1 cellular context compared by ENCODE assay signal in the genomic region with DNA sequence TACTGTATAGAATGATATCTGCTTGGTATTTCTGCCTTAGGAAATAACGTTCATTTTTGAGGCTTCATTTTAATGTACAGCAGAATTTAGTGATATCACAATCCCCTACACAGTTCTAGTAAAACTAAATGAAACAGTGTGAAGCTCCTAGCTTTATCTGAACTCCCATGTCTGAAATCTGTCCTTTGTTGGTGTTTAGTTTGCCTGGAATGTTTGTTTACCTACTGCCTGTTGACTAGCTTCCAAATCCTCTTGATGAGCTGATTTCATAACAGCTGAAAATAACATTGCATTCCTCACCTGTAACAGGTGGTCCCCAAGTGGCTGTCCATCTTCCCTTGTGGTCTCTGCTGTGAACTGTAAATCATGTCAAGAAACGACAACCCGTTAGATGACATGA.
TF ChIP-seq lines count a peak whose summit lies in the region.

No MANE protein-coding gene starts in this region.

TF ChIP-seq in neural cell, 6 proteins besides CTCF, POLR2A, EP300 and RAD21:
- TF ChIP-seq POLR2AphosphoS5 (IDR thresholded peaks at IDR 0.05): peak; percentile 39
